In the genomic region with DNA sequence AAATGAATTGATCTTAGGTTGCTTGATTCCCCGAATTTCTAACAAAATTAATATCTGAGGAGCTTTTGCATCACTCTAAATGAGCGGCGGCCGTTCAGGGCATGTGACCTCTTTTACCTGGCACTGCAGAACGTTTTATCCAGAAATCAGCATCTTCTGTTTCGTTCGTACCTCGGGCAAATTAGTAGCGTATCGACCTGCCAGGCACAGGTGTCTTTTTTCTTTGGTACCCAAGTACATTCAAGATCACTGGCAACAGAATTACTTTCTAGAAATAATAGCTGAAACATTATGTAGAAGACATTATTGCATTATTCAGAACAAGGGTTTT, we compare ENCODE assay signal across 8 cellular contexts. TPM values are rescaled to one million over a fixed set of nuclear protein-coding genes. Genes with fewer than 3 reads are reported as not detected.
A peak's percentile ranks its signal among the peaks of the same experiment; 100 is the strongest.
DNase-seq lines count a peak whose midpoint lies in the region; ATAC-seq, FAIRE-seq and TF ChIP-seq lines count a peak whose summit lies in the region.

No MANE protein-coding gene starts in this region.

- H3K36me3 ChIP-seq in heart right ventricle, result no peaks in the 10 kb centered on the region
- H3K36me3 ChIP-seq in GM12878 (ENCODE audit: control insufficient read depth in 2 of 2, insufficient read depth in 2 of 2, low read length in 1 of 2), result no peaks in the 10 kb centered on the region
- no peaks in the 10 kb centered on the region for H3K36me3 ChIP-seq in lung (ENCODE audit: control insufficient read depth in 2 of 2, insufficient read depth in 2 of 2, low read length in 2 of 2)
- H3K36me3 ChIP-seq in uterus, result no peaks in the 10 kb centered on the region

- peaks cover 29% of the 10 kb centered on the region for H3K79me2 ChIP-seq in GM12878 (ENCODE audit: control insufficient read depth, insufficient read depth, low read length)

- POLR2A ChIA-PET in GM12878 (lab: Charles Lee), result interaction anchor here (0.7 to 2.4 kb wide), 4 partner anchors 10 to 841 kb away, joined by 3 to 24 read pairs (median 6); a partner anchor contains a TSS

- H3K9ac ChIP-seq in GM12878 (ENCODE audit: control insufficient read depth, insufficient read depth, low read length), result peak overlapping the region; percentile 64

- CTCF ChIA-PET in GM12878 (lab: Yijun Ruan, JAX), result interaction anchor here (0.6 to 2.6 kb wide), 4 partner anchors 77 to 762 kb away, joined by 3 to 9 read pairs (median 8); a partner anchor contains a TSS

- H3K9me3 ChIP-seq in heart right ventricle, result no peaks in the 10 kb centered on the region
- no peaks in the 10 kb centered on the region for H3K9me3 ChIP-seq in GM12878 (replicated peaks; ENCODE audit: control insufficient read depth, insufficient read depth, low read length)
- no peaks in the 10 kb centered on the region for H3K9me3 ChIP-seq in lung (ENCODE audit: control insufficient read depth in 2 of 2, insufficient read depth in 1 of 2, low read length in 1 of 2)
- no peaks in the 10 kb centered on the region for H3K9me3 ChIP-seq in uterus

- H3K4me3 ChIP-seq in heart right ventricle, result peak overlapping the region; percentile 46 to 91 (median 84)
- H3K4me3 ChIP-seq in GM12878, result peak overlapping the region; percentile 77
- H3K4me3 ChIP-seq in lung, result peak overlapping the region; percentile 61
- peak overlapping the region; percentile 52 to 86 for H3K4me3 ChIP-seq in uterus

- no peaks in the 10 kb centered on the region for H3K27me3 ChIP-seq in heart right ventricle
- no peaks in the 10 kb centered on the region for H3K27me3 ChIP-seq in GM12878 (replicated peaks in 1 of 2; ENCODE audit: control insufficient read depth in 2 of 2, insufficient read depth in 2 of 2, low read length in 1 of 2)
- no peaks in the 10 kb centered on the region for H3K27me3 ChIP-seq in lung (ENCODE audit: control insufficient read depth, insufficient read depth)
- H3K27me3 ChIP-seq in uterus, result no peaks in the 10 kb centered on the region

- TF ChIP-seq CTCF in heart right ventricle (IDR thresholded peaks at IDR 0.05), result no peak
- TF ChIP-seq CTCF in GM12878 (IDR thresholded peaks at IDR 0.05 in 2 of 3, conservative IDR thresholded peaks at IDR 0.05 in 1 of 3; ENCODE audit: control insufficient read depth in 2 of 3, extremely low read depth in 1 of 3, insufficient read depth in 1 of 3, low read depth in 3 of 3, low read length in 3 of 3), result no peak
- no peak for TF ChIP-seq CTCF in lung (IDR thresholded peaks at IDR 0.05; ENCODE audit: control extremely low read depth, extremely low read depth)
- TF ChIP-seq CTCF in uterus (IDR thresholded peaks at IDR 0.05), result no peak

- intact Hi-C loops in heart right ventricle (cut with DNase I), result loop anchor here in 9 of 10 donors (5.0 to 10.0 kb wide), 3 partner anchors 73 to 119 kb away; a partner anchor contains a TSS
- intact Hi-C loops in left ventricle myocardium superior (cut with micrococcal nuclease), result no loop called here
- intact Hi-C loops in GM12878 (cut with micrococcal nuclease; ENCODE audit: unreplicated experiment), result loop anchor here (2.0 kb wide), 1 partner anchor 125 kb away; no protein-coding TSS in a partner anchor
- intact Hi-C loops in uterus (cut with DNase I; ENCODE audit: low total_unique reads), result loop anchor here (10.0 kb wide), 1 partner anchor 127 kb away; no protein-coding TSS in a partner anchor

- RAD21 ChIA-PET in GM12878 (lab: Charles Lee; ENCODE audit: unreplicated experiment), result interaction anchor here (0.8 to 2.2 kb wide), 6 partner anchors 30 to 134 kb away, joined by 3 to 11 read pairs (median 6); a partner anchor contains a TSS

- in situ Hi-C loops in GM12878 (cut with MboI), result no loop called here

- ATAC-seq in heart right ventricle (no peak), left ventricle myocardium superior (no peak), GM12878 (peak; percentile 3; the same call in 2 of the 3 replicates), lung (ENCODE audit: insufficient read depth, low FRiP score) (no peak), esophagus mucosa (no peak), GM21381 (IDR thresholded peaks at IDR 0.05; ENCODE audit: unreplicated experiment) (no peak)

- peaks cover 4 to 72% (median 24%) of the 10 kb centered on the region in 9 donors for H3K4me1 ChIP-seq in heart right ventricle
- peaks cover 9% of the 10 kb centered on the region for H3K4me1 ChIP-seq in GM12878 (ENCODE audit: control insufficient read depth, insufficient read depth, low read length)
- H3K4me1 ChIP-seq in lung (ENCODE audit: control insufficient read depth in 2 of 2, insufficient read depth in 2 of 2, low read length in 2 of 2), result peaks cover 2 to 7% of the 10 kb centered on the region in 2 donors
- H3K4me1 ChIP-seq in uterus, result peaks cover 0 to 4% of the 10 kb centered on the region in 2 donors

- TF ChIP-seq POLR2A in GM12878 (IDR thresholded peaks at IDR 0.05; ENCODE audit: low read depth, low read length) (no peak), uterus (IDR thresholded peaks at IDR 0.05) (no peak)

- H3K4me2 ChIP-seq in GM12878 (ENCODE audit: control insufficient read depth, insufficient read depth), result peak overlapping the region; percentile 71

- SMC1A ChIA-PET in GM12878 (lab: Charles Lee; ENCODE audit: uncharacterized antibody, unreplicated experiment), result interaction anchor here (0.7 to 2.5 kb wide), 13 partner anchors 11 to 135 kb away, joined by 3 to 17 read pairs (median 5); a partner anchor contains a TSS

- 12 to 15% methylated on average over 10 of the region's 10 CpGs for WGBS in heart right ventricle, 2 donors
- WGBS in GM12878 (ENCODE audit: insufficient coverage, insufficient replicate concordance, low lambda C conversion rate, missing lambda C conversion rate), result 16% methylated on average over 10 of the region's 10 CpGs
- 9 to 16% methylated on average over 10 of the region's 10 CpGs for WGBS in lung, 2 donors

- TF ChIP-seq EP300 in GM12878 (IDR thresholded peaks at IDR 0.05; ENCODE audit: borderline replicate concordance in 1 of 2, control insufficient read depth in 1 of 2, low read depth in 2 of 2, low read length in 2 of 2), result no peak

- DNase-seq in heart right ventricle, result no peak
- no peak for DNase-seq in left ventricle myocardium superior
- no peak for DNase-seq in GM12878 (ENCODE audit: low read depth, low spot score)
- no peak for DNase-seq in lung (ENCODE audit: low spot score)
- DNase-seq in uterus, result no peak
- DNase-seq in NCI-H1436 (lab: John Stamatoyannopoulos, UW), result no peak

- BruUV-seq in GM12878 (replicated peaks; lab: Mats Ljungman, UMichigan), result no TSS peak

- no peak for TF ChIP-seq RAD21 in GM12878 (IDR thresholded peaks at IDR 0.05; ENCODE audit: insufficient read depth, low read depth, low read length)

- H3K27ac ChIP-seq in heart right ventricle (peak overlapping the region in 8 of 10 donors; percentile 62 to 93 (median 86)), GM12878 (ENCODE audit: control insufficient read depth, insufficient read depth) (0 out of 2 replicates have a peak overlapping the region, but pooled peaks have one; percentile 35), lung (ENCODE audit: low read depth in 1 of 2, low read length in 1 of 2) (no peak overlapping the region), uterus (peak overlapping the region; percentile 83 to 87)

- no peak for FAIRE-seq in GM12878 (lab: Jason Lieb, UNC)

- peak overlapping the region; percentile 64 for H2AFZ ChIP-seq in GM12878 (ENCODE audit: control insufficient read depth, low read depth, low read length)

- no peaks in the 10 kb centered on the region for H4K20me1 ChIP-seq in GM12878 (ENCODE audit: control insufficient read depth, insufficient read depth)

TF ChIP-seq in GM12878, 131 proteins besides CTCF, POLR2A, EP300 and RAD21:
- TF ChIP-seq RAD51 (IDR thresholded peaks at IDR 0.05) (0 out of 2 replicates have a peak, but pooled peaks have one; percentile 16), RFX5 (IDR thresholded peaks at IDR 0.05; ENCODE audit: low read depth, low read length) (no peak)

RNA-seq across cellular contexts. Expression of a gene that starts 0.9 kb away (rescaled TPM):
- total RNA-seq in heart right ventricle, result 10 to 100 TPM in 7 of 10 donors, 1 to 10 TPM in 3; 6.0 to 14.7 (median 10.9) TPM
- polyA plus RNA-seq in heart right ventricle, result 1 to 10 TPM; 6.1 to 9.1 TPM
- total RNA-seq in left ventricle myocardium superior, result 7.4 TPM
- total RNA-seq in GM12878 (2013; cell fraction: nucleolus; rRNA removed), result 30.2 and 36.1 TPM in 2 replicates
- total RNA-seq in GM12878 (2014; rRNA removed), result 12.8 and 15.4 TPM in 2 replicates
- 14.6 and 15.8 TPM in 2 replicates for total RNA-seq in GM12878 (2014; rRNA removed; fragmentation: Illumina TruSeq; extraction: Trizol)
- total RNA-seq in GM12878 (2021), result 15.6 and 18.9 TPM in 2 replicates
- 8.8 TPM for polyA plus RNA-seq in GM12878 (2011; ENCODE audit: low read depth)
- polyA plus RNA-seq in GM12878 (2011; rRNA removed), result 22.8 and 31.2 TPM in 2 replicates
- 8.3 and 9.6 TPM in 2 replicates for polyA plus RNA-seq in GM12878 (2011; cell fraction: cytosol; rRNA removed)
- 14.6 and 18.6 TPM in 2 replicates for polyA plus RNA-seq in GM12878 (2011; cell fraction: nucleus; rRNA removed)
- polyA plus RNA-seq in GM12878 (2012), result 9.3 and 13.2 TPM in 2 replicates
- polyA plus RNA-seq in GM12878 (2014; fragmentation: Illumina TruSeq; extraction: Trizol), result 12.9 and 19.2 TPM in 2 replicates
- polyA plus RNA-seq in GM12878 (2014; fragmentation: Nextera tagmentation; extraction: Ambion mirVana), result 1 to 10 TPM; 8.6 TPM
- 12.4 and 17.5 TPM in 2 replicates for polyA plus RNA-seq in GM12878 (2014; rRNA removed)
- 10 to 100 TPM in 1 of 2 experiments, 1 to 10 TPM in 1; 4.8 to 12.0 TPM for polyA plus RNA-seq in GM12878 (2016; fragmentation: Nextera tagmentation; extraction: Ambion mirVana)
- polyA minus RNA-seq in GM12878 (2011; rRNA and poly(A)+ RNA removed), result 11.7 and 19.6 TPM in 2 replicates
- 4.6 and 8.0 TPM in 2 replicates for polyA minus RNA-seq in GM12878 (2011; cell fraction: cytosol; rRNA and poly(A)+ RNA removed)
- 8.0 and 11.8 TPM in 2 replicates for polyA minus RNA-seq in GM12878 (2011; cell fraction: nucleus; rRNA and poly(A)+ RNA removed)
- 10 to 100 TPM; 25.0 to 43.0 TPM for total RNA-seq in lung
- 10 to 100 TPM; 17.3 to 42.5 TPM for polyA plus RNA-seq in lung
- total RNA-seq in uterus, result 10 to 100 TPM in 3 of 4 donors, 1 to 10 TPM in 1; 6.1 to 68.2 (median 26.2) TPM
- total RNA-seq in esophagus mucosa, result 26.7 TPM

Comparison
In these comparisons a context has a peak if more than half of its experiments do, and no peak if none do; other contexts are left out.
1. H3K27ac ChIP-seq: peak in heart right ventricle (8 of 10), GM12878 (single experiment) and uterus (2 of 2); none in lung (0 of 2).
2. Peak in every context shown above with its lines, with median percentiles within 50 percentile points of each other: H3K4me3 ChIP-seq.